Comparison of ENCODE assay signal across 19 cellular contexts in the genomic region with DNA sequence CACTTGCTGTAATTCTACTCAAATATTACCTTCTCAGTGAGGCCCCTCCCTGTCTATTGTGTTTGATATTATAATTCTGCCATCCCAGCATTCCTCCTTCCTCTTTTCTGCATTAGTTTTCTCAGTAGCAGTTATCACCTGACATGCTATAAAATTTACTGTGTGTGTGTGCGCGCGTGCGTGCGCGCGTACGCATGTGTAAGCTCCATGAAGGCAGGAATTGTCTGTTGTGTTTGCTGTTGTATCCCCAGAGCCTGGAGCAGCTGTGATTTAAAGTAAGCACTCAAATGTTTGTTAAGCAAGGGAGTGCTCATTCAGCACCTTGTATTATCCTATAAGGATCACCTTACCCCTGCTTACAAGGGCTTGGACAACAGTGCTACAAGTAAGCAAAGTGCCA. TPM values are rescaled to one million over a fixed set of nuclear protein-coding genes. Genes with fewer than 3 reads are reported as not detected.
A peak's percentile ranks its signal among the peaks of the same experiment; 100 is the strongest.
DNase-seq lines count a peak whose midpoint lies in the region; ATAC-seq and TF ChIP-seq lines count a peak whose summit lies in the region.
"Had no signal": no experiment of that assay in that cellular context is flagged by ENCODE, and none has a peak within 500 bp of the region (broad histone marks: within the 10 kb centered on the region; RNA-seq: fewer than 3 reads in every experiment).

No MANE protein-coding gene starts in this region.

- in situ Hi-C loops in KBM-7 (cut with MboI; ENCODE audit: low pct_unique_long_range_greater_than_20kb, low sequenced_read_pairs): no loop called here

- H3K4me1 Mint-ChIP-seq in WTC11 (peaks cover 3% of the 10 kb centered on the region; the same call in 1 of the 2 replicates), endothelial cell (ENCODE audit: unreplicated experiment) (peaks cover 5% of the 10 kb centered on the region), nephron progenitor cell (peaks cover 14% of the 10 kb centered on the region)

- H3K27me3 ChIP-seq in colonic mucosa: no peaks in the 10 kb centered on the region
- no peaks in the 10 kb centered on the region for H3K27me3 ChIP-seq in WERI-Rb-1 (ENCODE audit: insufficient read depth, low read depth, severe bottlenecking)

- H3K36me3 Mint-ChIP-seq in WTC11 (peaks cover 34% of the 10 kb centered on the region), endothelial cell (ENCODE audit: low read depth, unreplicated experiment) (peaks cover 44% of the 10 kb centered on the region), nephron progenitor cell (ENCODE audit: low read depth) (peaks cover 41% of the 10 kb centered on the region)

- CTCF ChIA-PET in WTC11 (lab: Charles Lee): no interaction called here

- POLR2A ChIA-PET in WTC11 (lab: Charles Lee): no interaction called here

- no peak overlapping the region for H3K9ac ChIP-seq in colonic mucosa (ENCODE audit: low read depth in 2 of 2, low read length in 2 of 2)

- ATAC-seq in WTC11: no peak
- ATAC-seq: A549, GM12878 had no signal

- DNase-seq in KBM-7 (peak; percentile 12), WTC11 (ENCODE audit: low spot score) (no peak), endothelial cell (ENCODE audit: low spot score) (no peak), nephron progenitor cell (no peak), colonic mucosa (no peak), WERI-Rb-1 (no peak)
- no peak for DNase-seq in central memory CD4-positive, alpha-beta T cell
- DNase-seq: 8988T; ACHN; C1 segment of cervical spinal cord; Calu3; CD4-positive, alpha-beta memory T cell; COR-L47; DND-41; GOT3; HFFc6 had no signal

- H3K9me3 Mint-ChIP-seq in WTC11: peaks cover 18% of the 10 kb centered on the region
- H3K9me3 Mint-ChIP-seq in endothelial cell (ENCODE audit: unreplicated experiment): no peaks in the 10 kb centered on the region
- peaks cover 25% of the 10 kb centered on the region for H3K9me3 Mint-ChIP-seq in nephron progenitor cell
- H3K9me3 Mint-ChIP-seq: CD4-positive, alpha-beta memory T cell; HFFc6 had no signal

- H3K4me1 ChIP-seq in colonic mucosa: no peaks in the 10 kb centered on the region
- H3K4me1 ChIP-seq: HAP-1 had no signal

- TF ChIP-seq CTCF in WTC11 (IDR thresholded peaks at IDR 0.05): no peak
- no peak for TF ChIP-seq CTCF in endothelial cell (IDR thresholded peaks at IDR 0.05; ENCODE audit: unreplicated experiment)
- no peak for TF ChIP-seq CTCF in nephron progenitor cell (IDR thresholded peaks at IDR 0.05)
- no peak for TF ChIP-seq CTCF in colonic mucosa (IDR thresholded peaks at IDR 0.05)
- TF ChIP-seq CTCF in WERI-Rb-1 (IDR thresholded peaks at IDR 0.05; ENCODE audit: low read depth, low read length): no peak

- H3K27ac ChIP-seq in colonic mucosa (no peak overlapping the region), WERI-Rb-1 (no peak overlapping the region)
- H3K27ac ChIP-seq: A549 had no signal

- H3K4me3 ChIP-seq in colonic mucosa: no peak overlapping the region
- no peak overlapping the region for H3K4me3 ChIP-seq in WERI-Rb-1 (ENCODE audit: low read depth, low read length)
- H3K4me3 ChIP-seq: A549, GM12878, HAP-1 had no signal

- H3K36me3 ChIP-seq in colonic mucosa (no peaks in the 10 kb centered on the region), WERI-Rb-1 (no peaks in the 10 kb centered on the region)
- H3K36me3 ChIP-seq: HAP-1 had no signal

- no peaks in the 10 kb centered on the region for H3K27me3 Mint-ChIP-seq in WTC11 (ENCODE audit: low read depth)
- H3K27me3 Mint-ChIP-seq in endothelial cell (ENCODE audit: unreplicated experiment): peaks cover 7% of the 10 kb centered on the region
- H3K27me3 Mint-ChIP-seq in nephron progenitor cell (ENCODE audit: low read depth, poor library complexity): peaks cover 3% of the 10 kb centered on the region
- H3K27me3 Mint-ChIP-seq: CD4-positive, alpha-beta memory T cell had no signal

- H3K4me3 Mint-ChIP-seq in WTC11: no peak overlapping the region
- H3K4me3 Mint-ChIP-seq in endothelial cell (ENCODE audit: unreplicated experiment): no peak overlapping the region
- H3K4me3 Mint-ChIP-seq in nephron progenitor cell: no peak overlapping the region
- H3K4me3 Mint-ChIP-seq: CD4-positive, alpha-beta memory T cell; HFFc6 had no signal

- H3K27ac Mint-ChIP-seq in WTC11 (peak overlapping the region; percentile 18; the same call in 1 of the 2 replicates), endothelial cell (ENCODE audit: unreplicated experiment) (peak overlapping the region; percentile 34), nephron progenitor cell (peak overlapping the region; percentile 21)
- H3K27ac Mint-ChIP-seq: HFFc6 had no signal

- H3K9me3 ChIP-seq in colonic mucosa (no peaks in the 10 kb centered on the region), WERI-Rb-1 (ENCODE audit: severe bottlenecking) (no peaks in the 10 kb centered on the region)
- H3K9me3 ChIP-seq: A549, HAP-1 had no signal

- intact Hi-C loops in colonic mucosa (cut with DNase I): no loop called here

TF ChIP-seq in WTC11, 78 proteins besides CTCF, POLR2A, EP300 and RAD21:
- TF ChIP-seq, protein P1, sequence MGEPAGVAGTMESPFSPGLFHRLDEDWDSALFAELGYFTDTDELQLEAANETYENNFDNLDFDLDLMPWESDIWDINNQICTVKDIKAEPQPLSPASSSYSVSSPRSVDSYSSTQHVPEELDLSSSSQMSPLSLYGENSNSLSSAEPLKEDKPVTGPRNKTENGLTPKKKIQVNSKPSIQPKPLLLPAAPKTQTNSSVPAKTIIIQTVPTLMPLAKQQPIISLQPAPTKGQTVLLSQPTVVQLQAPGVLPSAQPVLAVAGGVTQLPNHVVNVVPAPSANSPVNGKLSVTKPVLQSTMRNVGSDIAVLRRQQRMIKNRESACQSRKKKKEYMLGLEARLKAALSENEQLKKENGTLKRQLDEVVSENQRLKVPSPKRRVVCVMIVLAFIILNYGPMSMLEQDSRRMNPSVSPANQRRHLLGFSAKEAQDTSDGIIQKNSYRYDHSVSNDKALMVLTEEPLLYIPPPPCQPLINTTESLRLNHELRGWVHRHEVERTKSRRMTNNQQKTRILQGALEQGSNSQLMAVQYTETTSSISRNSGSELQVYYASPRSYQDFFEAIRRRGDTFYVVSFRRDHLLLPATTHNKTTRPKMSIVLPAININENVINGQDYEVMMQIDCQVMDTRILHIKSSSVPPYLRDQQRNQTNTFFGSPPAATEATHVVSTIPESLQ (CRISPR knock-in tag; IDR thresholded peaks at IDR 0.05): no peak
- TF ChIP-seq FOXJ3 (CRISPR knock-in tag; IDR thresholded peaks at IDR 0.05; ENCODE audit: borderline replicate concordance): no peak
- TF ChIP-seq, protein P2, sequence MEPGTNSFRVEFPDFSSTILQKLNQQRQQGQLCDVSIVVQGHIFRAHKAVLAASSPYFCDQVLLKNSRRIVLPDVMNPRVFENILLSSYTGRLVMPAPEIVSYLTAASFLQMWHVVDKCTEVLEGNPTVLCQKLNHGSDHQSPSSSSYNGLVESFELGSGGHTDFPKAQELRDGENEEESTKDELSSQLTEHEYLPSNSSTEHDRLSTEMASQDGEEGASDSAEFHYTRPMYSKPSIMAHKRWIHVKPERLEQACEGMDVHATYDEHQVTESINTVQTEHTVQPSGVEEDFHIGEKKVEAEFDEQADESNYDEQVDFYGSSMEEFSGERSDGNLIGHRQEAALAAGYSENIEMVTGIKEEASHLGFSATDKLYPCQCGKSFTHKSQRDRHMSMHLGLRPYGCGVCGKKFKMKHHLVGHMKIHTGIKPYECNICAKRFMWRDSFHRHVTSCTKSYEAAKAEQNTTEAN (CRISPR knock-in tag; IDR thresholded peaks at IDR 0.05): no peak
- no peak for TF ChIP-seq MXD4 (CRISPR knock-in tag; IDR thresholded peaks at IDR 0.05; ENCODE audit: borderline replicate concordance)
- TF ChIP-seq CREB1 (CRISPR knock-in tag; IDR thresholded peaks at IDR 0.05): no peak
- TF ChIP-seq, protein P3, sequence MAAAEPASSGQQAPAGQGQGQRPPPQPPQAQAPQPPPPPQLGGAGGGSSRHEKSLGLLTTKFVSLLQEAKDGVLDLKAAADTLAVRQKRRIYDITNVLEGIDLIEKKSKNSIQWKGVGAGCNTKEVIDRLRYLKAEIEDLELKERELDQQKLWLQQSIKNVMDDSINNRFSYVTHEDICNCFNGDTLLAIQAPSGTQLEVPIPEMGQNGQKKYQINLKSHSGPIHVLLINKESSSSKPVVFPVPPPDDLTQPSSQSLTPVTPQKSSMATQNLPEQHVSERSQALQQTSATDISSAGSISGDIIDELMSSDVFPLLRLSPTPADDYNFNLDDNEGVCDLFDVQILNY (CRISPR knock-in tag; IDR thresholded peaks at IDR 0.05): no peak
- TF ChIP-seq, protein P4, sequence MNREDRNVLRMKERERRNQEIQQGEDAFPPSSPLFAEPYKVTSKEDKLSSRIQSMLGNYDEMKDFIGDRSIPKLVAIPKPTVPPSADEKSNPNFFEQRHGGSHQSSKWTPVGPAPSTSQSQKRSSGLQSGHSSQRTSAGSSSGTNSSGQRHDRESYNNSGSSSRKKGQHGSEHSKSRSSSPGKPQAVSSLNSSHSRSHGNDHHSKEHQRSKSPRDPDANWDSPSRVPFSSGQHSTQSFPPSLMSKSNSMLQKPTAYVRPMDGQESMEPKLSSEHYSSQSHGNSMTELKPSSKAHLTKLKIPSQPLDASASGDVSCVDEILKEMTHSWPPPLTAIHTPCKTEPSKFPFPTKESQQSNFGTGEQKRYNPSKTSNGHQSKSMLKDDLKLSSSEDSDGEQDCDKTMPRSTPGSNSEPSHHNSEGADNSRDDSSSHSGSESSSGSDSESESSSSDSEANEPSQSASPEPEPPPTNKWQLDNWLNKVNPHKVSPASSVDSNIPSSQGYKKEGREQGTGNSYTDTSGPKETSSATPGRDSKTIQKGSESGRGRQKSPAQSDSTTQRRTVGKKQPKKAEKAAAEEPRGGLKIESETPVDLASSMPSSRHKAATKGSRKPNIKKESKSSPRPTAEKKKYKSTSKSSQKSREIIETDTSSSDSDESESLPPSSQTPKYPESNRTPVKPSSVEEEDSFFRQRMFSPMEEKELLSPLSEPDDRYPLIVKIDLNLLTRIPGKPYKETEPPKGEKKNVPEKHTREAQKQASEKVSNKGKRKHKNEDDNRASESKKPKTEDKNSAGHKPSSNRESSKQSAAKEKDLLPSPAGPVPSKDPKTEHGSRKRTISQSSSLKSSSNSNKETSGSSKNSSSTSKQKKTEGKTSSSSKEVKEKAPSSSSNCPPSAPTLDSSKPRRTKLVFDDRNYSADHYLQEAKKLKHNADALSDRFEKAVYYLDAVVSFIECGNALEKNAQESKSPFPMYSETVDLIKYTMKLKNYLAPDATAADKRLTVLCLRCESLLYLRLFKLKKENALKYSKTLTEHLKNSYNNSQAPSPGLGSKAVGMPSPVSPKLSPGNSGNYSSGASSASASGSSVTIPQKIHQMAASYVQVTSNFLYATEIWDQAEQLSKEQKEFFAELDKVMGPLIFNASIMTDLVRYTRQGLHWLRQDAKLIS (CRISPR knock-in tag; IDR thresholded peaks at IDR 0.05; ENCODE audit: borderline replicate concordance): no peak
- no peak for TF ChIP-seq ESRRA (CRISPR knock-in tag; IDR thresholded peaks at IDR 0.05; ENCODE audit: borderline replicate concordance)
- TF ChIP-seq ZBTB21 (CRISPR knock-in tag; IDR thresholded peaks at IDR 0.05; ENCODE audit: borderline replicate concordance): no peak
- no peak for TF ChIP-seq NR3C1 (CRISPR knock-in tag; conservative IDR thresholded peaks at IDR 0.05; ENCODE audit: low read depth)

RNA-seq across cellular contexts. Expression of a gene that starts 8.6 kb away (rescaled TPM):
- total RNA-seq in WTC11 (2021) (24.0 to 27.2 TPM (median 26.5 TPM) in 3 replicates), endothelial cell (ENCODE audit: unreplicated experiment) (74.2 TPM), colonic mucosa (10 to 100 TPM; 18.8 to 22.2 TPM)

RNA-seq across cellular contexts. Expression of a gene that starts 41.1 kb away (rescaled TPM):
- 78.0 to 88.6 TPM (median 80.0 TPM) in 3 replicates for total RNA-seq in WTC11 (2021)
- total RNA-seq in endothelial cell (ENCODE audit: unreplicated experiment): 197 TPM
- total RNA-seq in colonic mucosa: 10 to 100 TPM; 70.0 to 80.0 TPM
